In genomic region chr11:119084663-119085522, GRCh38 we compare ENCODE assay signal across 8 cellular contexts. TPM values are rescaled to one million over a fixed set of nuclear protein-coding genes. Genes with fewer than 3 reads are reported as not detected.
DNase-seq lines count a peak whose midpoint lies in the region; ATAC-seq and TF ChIP-seq lines count a peak whose summit lies in the region.

Gene HMBS (plus strand): TSS chr11:119084881. CDS start chr11:119085034, 153 bp downstream.

- H3K9me3 ChIP-seq in right lobe of liver = no peaks in the 10 kb centered on the region

- H3K27ac ChIP-seq in dorsolateral prefrontal cortex (peak within 1 kb of the TSS; percentile 76 to 100 (median 96)), right lobe of liver (peak within 1 kb of the TSS; percentile 75 to 91 (median 85))

- H3K36me3 Mint-ChIP-seq in activated CD4-positive, alpha-beta memory T cell treated with anti-CD3 and anti-CD28 coated beads for 36 hours = peaks cover 6% of the 10 kb centered on the region

- H3K4me3 ChIP-seq in dorsolateral prefrontal cortex = peak within 1 kb of the TSS; percentile 61 to 99 (median 85)
- H3K4me3 ChIP-seq in right lobe of liver = peak within 1 kb of the TSS; percentile 71 to 98 (median 94)

- intact Hi-C loops in activated CD4-positive, alpha-beta memory T cell treated with anti-CD3 and anti-CD28 coated beads for 36 hours (cut with micrococcal nuclease) = loop anchor here (1.0 to 2.0 kb wide), 3 partner anchors 10 to 36 kb away; partner anchors contain the start of genes HINFP and VPS11
- intact Hi-C loops in dorsolateral prefrontal cortex (cut with DNase I) = loop anchor here in 1 of 2 donors (1.0 kb wide), 1 partner anchor 10 kb away; a partner anchor contains a TSS
- intact Hi-C loops in right lobe of liver (cut with DNase I) = no loop called here

- H3K4me1 ChIP-seq in right lobe of liver = peaks cover 0 to 13% (median 4%) of the 10 kb centered on the region in 4 donors

- peak; percentile 92 for ATAC-seq in GM19438 (IDR thresholded peaks at IDR 0.05; ENCODE audit: low read depth, unreplicated experiment)
- peak; percentile 50 for ATAC-seq in HG03575 (IDR thresholded peaks at IDR 0.05; ENCODE audit: extremely low read depth, insufficient number of reproducible peaks, low FRiP score, unreplicated experiment)
- ATAC-seq in right lobe of liver = peak; percentile 96 to 98 (median 98)

- POLR2A ChIA-PET in activated CD4-positive, alpha-beta memory T cell treated with anti-CD3 and anti-CD28 coated beads for 36 hours (lab: Charles Lee) = interaction anchor here (0.6 to 4.5 kb wide), 11 partner anchors 10 to 458 kb away, joined by 3 to 41 read pairs (median 4); partner anchors contain the start of genes C2CD2L, DPAGT1, HYOU1 and TRAPPC4

- H3K27me3 ChIP-seq in dorsolateral prefrontal cortex (no peaks in the 10 kb centered on the region), right lobe of liver (no peaks in the 10 kb centered on the region)

- TF ChIP-seq POLR2A in right lobe of liver (IDR thresholded peaks at IDR 0.05) = peak; percentile 54

- WGBS in right lobe of liver (ENCODE audit: insufficient coverage, low coverage, low lambda C conversion rate, missing lambda C conversion rate) = under 1% methylated on average over 25 of the region's 49 CpGs

- DNase-seq in CD1c-positive myeloid dendritic cell (ENCODE audit: extremely low spot score) (peak; percentile 97), NCI-H82 treated with DMSO at 0.1 percent for 48 hours (lab: John Stamatoyannopoulos, UW; ENCODE audit: unreplicated experiment) (peak; percentile 71), dorsolateral prefrontal cortex (peak; percentile 93 to 97 (median 96)), right lobe of liver (peak; percentile 96)
- DNase-seq in activated CD4-positive, alpha-beta memory T cell treated with anti-CD3 and anti-CD28 coated beads for 36 hours = peak; percentile 93
- DNase-seq in stimulated activated CD4-positive, alpha-beta T cell treated with anti-CD3 and anti-CD28 coated beads, Interleukin-4, amount 100 ng/mL, for 4 hours = peak; percentile 87 to 92

- peak within 1 kb of the TSS; percentile 95 for H3K27ac Mint-ChIP-seq in activated CD4-positive, alpha-beta memory T cell treated with anti-CD3 and anti-CD28 coated beads for 36 hours

- peak in 15 of 56 donors; percentile 5 to 36 (median 13) for TF ChIP-seq CTCF in dorsolateral prefrontal cortex (IDR thresholded peaks at IDR 0.05 in 54 of 56, conservative IDR thresholded peaks at IDR 0.05 in 2 of 56; ENCODE audit: low read depth in 1 of 56, partially characterized antibody in 56 of 56)
- no peak for TF ChIP-seq CTCF in right lobe of liver (IDR thresholded peaks at IDR 0.05)

- H3K36me3 ChIP-seq in right lobe of liver = peaks cover 0 to 26% (median 11%) of the 10 kb centered on the region in 4 donors

- peaks cover 21% of the 10 kb centered on the region for H3K4me1 Mint-ChIP-seq in activated CD4-positive, alpha-beta memory T cell treated with anti-CD3 and anti-CD28 coated beads for 36 hours (ENCODE audit: low read depth)

- H3K4me3 Mint-ChIP-seq in activated CD4-positive, alpha-beta memory T cell treated with anti-CD3 and anti-CD28 coated beads for 36 hours = peak within 1 kb of the TSS; percentile 98

- CTCF ChIA-PET in activated CD4-positive, alpha-beta memory T cell treated with anti-CD3 and anti-CD28 coated beads for 36 hours (lab: Charles Lee) = interaction anchor here (0.6 to 2.6 kb wide), 11 partner anchors 9 to 200 kb away, joined by 3 to 10 read pairs (median 3); partner anchors contain the start of genes DPAGT1 and VPS11

- H3K9me3 Mint-ChIP-seq in activated CD4-positive, alpha-beta memory T cell treated with anti-CD3 and anti-CD28 coated beads for 36 hours = no peaks in the 10 kb centered on the region

- no peaks in the 10 kb centered on the region for H3K27me3 Mint-ChIP-seq in activated CD4-positive, alpha-beta memory T cell treated with anti-CD3 and anti-CD28 coated beads for 36 hours

RNA-seq across cellular contexts. Expression of gene HMBS, which starts in this region (rescaled TPM):
- 10 to 100 TPM; 31.2 to 33.8 TPM for total RNA-seq in activated CD4-positive, alpha-beta memory T cell treated with anti-CD3 and anti-CD28 coated beads for 36 hours
- total RNA-seq in dorsolateral prefrontal cortex (10 to 100 TPM in 95 of 120 experiments, 1 to 10 TPM in 25; 6.8 to 18.6 (median 12.6) TPM), right lobe of liver (10 to 100 TPM; 11.3 to 35.3 (median 14.6) TPM)

Comparison
In these comparisons a context has a peak if more than half of its experiments do, and no peak if none do; other contexts are left out.
1. Peak in every context shown above with its lines: DNase-seq, ATAC-seq, H3K4me3 ChIP-seq and H3K27ac ChIP-seq.